Comparison of ENCODE assay signal across 1 cellular context in the genomic region with DNA sequence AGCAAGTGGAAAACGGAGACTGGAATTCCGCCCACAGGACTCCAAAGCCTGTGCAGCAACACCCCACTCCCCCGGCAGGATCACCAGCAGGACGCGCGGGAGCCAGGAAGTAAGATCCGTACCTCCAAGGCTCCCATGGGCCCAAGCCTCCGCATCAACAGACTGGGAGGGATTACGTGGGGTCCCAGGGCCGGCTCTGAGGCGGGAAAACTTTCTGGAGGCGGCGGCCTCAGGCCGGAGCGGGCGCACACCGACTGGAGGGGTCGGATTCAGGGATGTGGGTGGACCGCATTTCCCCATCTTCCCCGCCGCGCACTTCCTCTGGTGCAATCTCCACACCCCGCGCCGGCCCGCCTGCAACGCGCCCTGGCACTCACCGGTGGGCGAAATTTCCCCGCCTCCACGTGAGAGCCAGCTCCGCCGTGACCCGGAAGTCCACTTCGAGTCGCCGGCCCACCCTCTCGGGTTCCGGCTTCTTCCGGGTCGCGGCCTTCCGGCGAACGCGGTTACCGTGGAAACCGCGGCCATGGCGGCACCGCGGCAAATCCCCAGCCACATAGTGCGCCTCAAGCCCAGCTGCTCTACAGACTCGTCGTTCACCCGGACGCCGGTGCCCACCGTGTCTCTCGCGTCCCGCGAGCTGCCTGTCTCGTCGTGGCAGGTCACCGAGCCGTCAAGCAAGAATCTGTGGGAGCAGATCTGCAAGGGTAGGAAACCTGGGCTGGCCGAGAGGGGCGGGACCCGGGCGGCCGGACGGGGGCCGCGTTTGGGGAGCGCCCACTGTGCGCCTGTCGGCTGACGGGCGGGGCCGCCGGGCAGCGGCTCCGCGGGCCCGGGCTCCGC.
A peak's percentile ranks its signal among the peaks of the same experiment; 100 is the strongest.
TF ChIP-seq lines count a peak whose summit lies in the region.

A gene with protein sequence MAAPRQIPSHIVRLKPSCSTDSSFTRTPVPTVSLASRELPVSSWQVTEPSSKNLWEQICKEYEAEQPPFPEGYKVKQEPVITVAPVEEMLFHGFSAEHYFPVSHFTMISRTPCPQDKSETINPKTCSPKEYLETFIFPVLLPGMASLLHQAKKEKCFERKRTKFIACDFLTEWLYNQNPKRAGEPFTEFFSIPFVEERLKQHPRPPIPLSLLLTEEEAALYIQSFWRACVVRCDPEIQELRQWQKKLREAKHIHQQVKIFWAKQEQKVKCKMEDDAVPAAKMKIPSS (plus strand): TSS at position 491 of the 843 bp plus-strand sequence. CDS start 36 bp downstream, at position 527.
TSS of gene KNOP1 (minus strand) at position 447 of the 843 bp plus-strand sequence. CDS start 3,192 bp downstream, outside the sequence.

TF ChIP-seq in K562, 482 proteins besides CTCF, POLR2A, EP300 and RAD21 (continued from another document and continues in another):
- TF ChIP-seq, protein P1, sequence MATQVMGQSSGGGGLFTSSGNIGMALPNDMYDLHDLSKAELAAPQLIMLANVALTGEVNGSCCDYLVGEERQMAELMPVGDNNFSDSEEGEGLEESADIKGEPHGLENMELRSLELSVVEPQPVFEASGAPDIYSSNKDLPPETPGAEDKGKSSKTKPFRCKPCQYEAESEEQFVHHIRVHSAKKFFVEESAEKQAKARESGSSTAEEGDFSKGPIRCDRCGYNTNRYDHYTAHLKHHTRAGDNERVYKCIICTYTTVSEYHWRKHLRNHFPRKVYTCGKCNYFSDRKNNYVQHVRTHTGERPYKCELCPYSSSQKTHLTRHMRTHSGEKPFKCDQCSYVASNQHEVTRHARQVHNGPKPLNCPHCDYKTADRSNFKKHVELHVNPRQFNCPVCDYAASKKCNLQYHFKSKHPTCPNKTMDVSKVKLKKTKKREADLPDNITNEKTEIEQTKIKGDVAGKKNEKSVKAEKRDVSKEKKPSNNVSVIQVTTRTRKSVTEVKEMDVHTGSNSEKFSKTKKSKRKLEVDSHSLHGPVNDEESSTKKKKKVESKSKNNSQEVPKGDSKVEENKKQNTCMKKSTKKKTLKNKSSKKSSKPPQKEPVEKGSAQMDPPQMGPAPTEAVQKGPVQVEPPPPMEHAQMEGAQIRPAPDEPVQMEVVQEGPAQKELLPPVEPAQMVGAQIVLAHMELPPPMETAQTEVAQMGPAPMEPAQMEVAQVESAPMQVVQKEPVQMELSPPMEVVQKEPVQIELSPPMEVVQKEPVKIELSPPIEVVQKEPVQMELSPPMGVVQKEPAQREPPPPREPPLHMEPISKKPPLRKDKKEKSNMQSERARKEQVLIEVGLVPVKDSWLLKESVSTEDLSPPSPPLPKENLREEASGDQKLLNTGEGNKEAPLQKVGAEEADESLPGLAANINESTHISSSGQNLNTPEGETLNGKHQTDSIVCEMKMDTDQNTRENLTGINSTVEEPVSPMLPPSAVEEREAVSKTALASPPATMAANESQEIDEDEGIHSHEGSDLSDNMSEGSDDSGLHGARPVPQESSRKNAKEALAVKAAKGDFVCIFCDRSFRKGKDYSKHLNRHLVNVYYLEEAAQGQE (CRISPR knock-in tag; IDR thresholded peaks at IDR 0.05; ENCODE audit: low read depth) = no peak
- TF ChIP-seq, protein P2, sequence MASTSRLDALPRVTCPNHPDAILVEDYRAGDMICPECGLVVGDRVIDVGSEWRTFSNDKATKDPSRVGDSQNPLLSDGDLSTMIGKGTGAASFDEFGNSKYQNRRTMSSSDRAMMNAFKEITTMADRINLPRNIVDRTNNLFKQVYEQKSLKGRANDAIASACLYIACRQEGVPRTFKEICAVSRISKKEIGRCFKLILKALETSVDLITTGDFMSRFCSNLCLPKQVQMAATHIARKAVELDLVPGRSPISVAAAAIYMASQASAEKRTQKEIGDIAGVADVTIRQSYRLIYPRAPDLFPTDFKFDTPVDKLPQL (IDR thresholded peaks at IDR 0.05; ENCODE audit: extremely low read depth, insufficient read length) = no peak
- TF ChIP-seq KAT8 (IDR thresholded peaks at IDR 0.05; ENCODE audit: low read depth) (no peak), STAG1 (CRISPR knock-in tag; IDR thresholded peaks at IDR 0.05; ENCODE audit: borderline replicate concordance) (no peak), KDM5B (IDR thresholded peaks at IDR 0.05; ENCODE audit: insufficient replicate concordance, low read depth, low read length) (peak; percentile 47), ETV5 (CRISPR knock-in tag; IDR thresholded peaks at IDR 0.05; ENCODE audit: low read depth) (peak; percentile 28; the same call in 1 of the 2 replicates), NR4A1 (CRISPR knock-in tag; IDR thresholded peaks at IDR 0.05) (no peak), NR4A1 (tag; IDR thresholded peaks at IDR 0.05) (no peak), ZNF445 (CRISPR knock-in tag; IDR thresholded peaks at IDR 0.05; ENCODE audit: low read depth) (no peak), MCM7 (IDR thresholded peaks at IDR 0.05) (no peak), ZNF583 (CRISPR knock-in tag; IDR thresholded peaks at IDR 0.05) (no peak), E2F8 (IDR thresholded peaks at IDR 0.05; ENCODE audit: low read depth, partially characterized antibody) (peak; percentile 90), PKNOX1 (IDR thresholded peaks at IDR 0.05) (peak; percentile 59), THRA (IDR thresholded peaks at IDR 0.05) (no peak), ZNF318 (IDR thresholded peaks at IDR 0.05; ENCODE audit: borderline replicate concordance in 1 of 2, low read depth in 1 of 2) (no peak), RFX5 (IDR thresholded peaks at IDR 0.05; ENCODE audit: low read depth, low read length) (no peak), FOS (IDR thresholded peaks at IDR 0.05; ENCODE audit: extremely low read depth, insufficient read length) (no peak), ZNF644 (tag; IDR thresholded peaks at IDR 0.05; ENCODE audit: low read depth) (no peak), BDP1 (IDR thresholded peaks at IDR 0.05; ENCODE audit: insufficient read depth, insufficient read length) (no peak)
- TF ChIP-seq, protein P3, sequence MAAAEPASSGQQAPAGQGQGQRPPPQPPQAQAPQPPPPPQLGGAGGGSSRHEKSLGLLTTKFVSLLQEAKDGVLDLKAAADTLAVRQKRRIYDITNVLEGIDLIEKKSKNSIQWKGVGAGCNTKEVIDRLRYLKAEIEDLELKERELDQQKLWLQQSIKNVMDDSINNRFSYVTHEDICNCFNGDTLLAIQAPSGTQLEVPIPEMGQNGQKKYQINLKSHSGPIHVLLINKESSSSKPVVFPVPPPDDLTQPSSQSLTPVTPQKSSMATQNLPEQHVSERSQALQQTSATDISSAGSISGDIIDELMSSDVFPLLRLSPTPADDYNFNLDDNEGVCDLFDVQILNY (CRISPR knock-in tag; IDR thresholded peaks at IDR 0.05) = no peak
